2 cellular contexts compared by ENCODE assay signal in the genomic region with DNA sequence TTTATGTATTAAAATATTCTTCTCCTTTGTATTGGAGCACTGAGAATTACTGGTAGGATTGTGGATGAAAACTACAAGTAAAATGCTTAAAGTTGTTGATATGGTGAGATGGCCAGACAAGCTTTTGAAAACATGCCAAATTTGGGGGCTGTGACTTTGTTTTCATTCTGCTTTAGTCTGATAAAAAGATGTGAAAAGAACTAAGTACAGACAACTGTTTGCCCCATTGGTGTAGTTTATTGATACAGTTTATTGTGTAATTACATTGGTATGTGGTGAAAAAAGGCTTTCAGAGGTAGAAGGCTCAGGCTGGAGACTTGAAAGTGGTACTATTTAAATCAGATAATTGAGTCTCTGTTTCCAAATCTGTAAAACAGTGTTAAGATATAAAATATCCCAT.
A peak's percentile ranks its signal among the peaks of the same experiment; 100 is the strongest.
TF ChIP-seq lines count a peak whose summit lies in the region.

No MANE protein-coding gene starts in this region.

TF ChIP-seq in IMR-90, 13 proteins besides CTCF, POLR2A, EP300 and RAD21:
- TF ChIP-seq CHD1 (IDR thresholded peaks at IDR 0.05; ENCODE audit: low read depth, low read length) (no peak), CEBPB (IDR thresholded peaks at IDR 0.05; ENCODE audit: low read depth, low read length) (peak; percentile 57)

TF ChIP-seq in endothelial cell of umbilical vein, 7 proteins besides CTCF, POLR2A, EP300 and RAD21:
- no peak for TF ChIP-seq MYC (IDR thresholded peaks at IDR 0.05; ENCODE audit: low read depth, low read length)
- TF ChIP-seq FOS (IDR thresholded peaks at IDR 0.05; ENCODE audit: borderline replicate concordance, insufficient read depth, low read length), result no peak
- TF ChIP-seq JUN (IDR thresholded peaks at IDR 0.05; ENCODE audit: borderline replicate concordance, insufficient read depth, insufficient read length, low read depth), result no peak
- no peak for TF ChIP-seq POLR2AphosphoS5 (IDR thresholded peaks at IDR 0.05; ENCODE audit: insufficient read depth, low read depth, low read length)
- TF ChIP-seq GATA2 (IDR thresholded peaks at IDR 0.05; ENCODE audit: insufficient read depth, insufficient read length, low read depth, low read length), result no peak
- TF ChIP-seq EZH2 (IDR thresholded peaks at IDR 0.05; ENCODE audit: borderline replicate concordance, low read depth, low read length, severe bottlenecking), result no peak
- TF ChIP-seq, protein P1, sequence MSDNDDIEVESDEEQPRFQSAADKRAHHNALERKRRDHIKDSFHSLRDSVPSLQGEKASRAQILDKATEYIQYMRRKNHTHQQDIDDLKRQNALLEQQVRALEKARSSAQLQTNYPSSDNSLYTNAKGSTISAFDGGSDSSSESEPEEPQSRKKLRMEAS (IDR thresholded peaks at IDR 0.05; ENCODE audit: insufficient read depth, insufficient read length), result no peak
